ENCODE assay signal across 8 cellular contexts in the genomic region with DNA sequence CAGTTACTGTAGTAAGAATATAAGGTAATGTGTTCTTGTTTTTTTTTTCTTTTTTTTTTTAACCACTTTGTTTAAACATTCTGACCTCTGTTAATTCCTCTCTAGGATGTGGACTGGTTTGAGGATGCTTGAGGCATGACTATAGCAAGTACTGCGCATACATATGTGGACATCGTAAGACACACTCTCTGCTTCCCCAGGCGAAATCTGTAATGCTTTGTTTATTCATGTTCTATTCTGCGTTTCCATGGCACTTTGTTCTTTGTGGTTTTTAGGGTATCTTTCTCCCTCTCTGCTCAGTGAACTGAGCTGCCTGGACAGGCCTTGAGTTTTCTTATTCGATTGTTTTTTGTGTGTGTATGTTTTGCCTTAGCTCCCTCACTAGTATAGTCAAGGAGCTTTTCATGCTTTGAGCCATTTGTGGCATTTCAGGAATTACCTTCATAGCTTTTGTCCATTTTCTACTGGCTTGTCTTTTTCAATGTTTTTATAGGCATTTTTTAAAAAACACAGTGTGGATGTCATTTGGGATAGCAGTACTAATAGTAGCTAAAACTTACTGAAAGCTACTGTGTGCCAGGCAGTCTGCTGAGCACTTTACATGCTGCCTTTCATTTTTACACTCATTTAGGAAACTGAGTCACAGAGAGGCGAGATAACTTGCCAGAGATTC. TPM values are rescaled to one million over a fixed set of nuclear protein-coding genes. Genes with fewer than 3 reads are reported as not detected.
DNase-seq lines count a peak whose midpoint lies in the region; ATAC-seq and TF ChIP-seq lines count a peak whose summit lies in the region.

No MANE protein-coding gene starts in this region.

- H4K20me1 ChIP-seq in MM.1S (ENCODE audit: insufficient read depth, low read length) = no peaks in the 10 kb centered on the region

- peaks cover 0 to 5% (median 0%) of the 10 kb centered on the region in 7 donors for H3K9me3 Mint-ChIP-seq in naive B cell

- no peak for TF ChIP-seq CTCF in AG09319 (IDR thresholded peaks at IDR 0.05; ENCODE audit: low read depth, low read length)
- no peak for TF ChIP-seq CTCF in choroid plexus epithelial cell (conservative IDR thresholded peaks at IDR 0.05; ENCODE audit: low read depth, low read length)
- TF ChIP-seq CTCF in MM.1S (IDR thresholded peaks at IDR 0.05; ENCODE audit: low read length) = no peak

- H3K9ac ChIP-seq in MM.1S (ENCODE audit: low read length) = no peak overlapping the region

- no peak for ATAC-seq in naive B cell (ENCODE audit: low read depth in 2 of 2)
- no peak for ATAC-seq in GM18517 (IDR thresholded peaks at IDR 0.05; ENCODE audit: unreplicated experiment)
- no peak for ATAC-seq in HG03520 (IDR thresholded peaks at IDR 0.05; ENCODE audit: unreplicated experiment)

- H3K4me2 ChIP-seq in MM.1S (ENCODE audit: low read depth, low read length) = no peak overlapping the region

- H3K27me3 Mint-ChIP-seq in naive B cell = peaks cover 40 to 65% (median 56%) of the 10 kb centered on the region in 3 donors

- H3K27ac ChIP-seq in MM.1S (ENCODE audit: low read length) = no peak overlapping the region

- no peaks in the 10 kb centered on the region for H3K36me3 ChIP-seq in MM.1S (replicated peaks; ENCODE audit: insufficient read depth, low read length)

- no peak overlapping the region for H3K4me3 ChIP-seq in choroid plexus epithelial cell (ENCODE audit: low read depth, low read length)
- H3K4me3 ChIP-seq in MM.1S (ENCODE audit: low read length) = no peak overlapping the region

- no peak overlapping the region for H3K27ac Mint-ChIP-seq in naive B cell

- no peaks in the 10 kb centered on the region for H3K9me2 ChIP-seq in MM.1S (replicated peaks; ENCODE audit: insufficient read depth, low read length)

- DNase-seq in AG09319 (ENCODE audit: extremely low read depth, low read depth) = peak; percentile 97
- DNase-seq in LHCN-M2 (ENCODE audit: low read depth) = peak; percentile 98
- DNase-seq in choroid plexus epithelial cell (ENCODE audit: low read depth) = peak; percentile 100
- DNase-seq in naive B cell = no peak
- no peak for DNase-seq in MM.1S
- DNase-seq in MV-4-11 (lab: John Stamatoyannopoulos, UW) = no peak

- H3K36me3 Mint-ChIP-seq in naive B cell = peaks cover 0 to 4% of the 10 kb centered on the region in 2 donors

- peaks cover 11 to 31% (median 26%) of the 10 kb centered on the region in 3 donors for H3K4me1 Mint-ChIP-seq in naive B cell

- H3K27me3 ChIP-seq in MM.1S (replicated peaks; ENCODE audit: insufficient read depth, low read length) = no peaks in the 10 kb centered on the region

- H3K9me3 ChIP-seq in MM.1S (replicated peaks; ENCODE audit: insufficient read depth, low read length) = no peaks in the 10 kb centered on the region

- peak overlapping the region in 6 of 8 donors; percentile 57 to 93 (median 88) for H3K4me3 Mint-ChIP-seq in naive B cell

- no peaks in the 10 kb centered on the region for H3F3A ChIP-seq in MM.1S (ENCODE audit: insufficient read depth, low read length)

- H2AFZ ChIP-seq in MM.1S (ENCODE audit: low read length) = no peak overlapping the region

- H3K79me2 ChIP-seq in MM.1S (ENCODE audit: low read length) = peaks cover 4% of the 10 kb centered on the region; the same call in 1 of the 2 replicates

- no peaks in the 10 kb centered on the region for H3K4me1 ChIP-seq in MM.1S (ENCODE audit: low read length)

RNA-seq across cellular contexts. Expression of a gene that starts 1.9 kb away (rescaled TPM):
- 49.6 and 53.3 TPM in 2 replicates for total RNA-seq in LHCN-M2 (2014; rRNA removed)
- polyA plus RNA-seq in LHCN-M2 (2012) = 78.5 TPM
- polyA plus RNA-seq in naive B cell (ENCODE audit: low read depth in 6 of 6) = 1 to 10 TPM in 5 of 6 donors, under 1 TPM in 1; 0.85 to 2.6 (median 2.2) TPM

Comparison
In these comparisons a context has a peak if more than half of its experiments do, and no peak if none do; other contexts are left out.
1. DNase-seq: peak in AG09319 (single experiment), LHCN-M2 (single experiment) and choroid plexus epithelial cell (single experiment); none in naive B cell (single experiment), MM.1S (single experiment) and MV-4-11 (single experiment).